In the genomic region with DNA sequence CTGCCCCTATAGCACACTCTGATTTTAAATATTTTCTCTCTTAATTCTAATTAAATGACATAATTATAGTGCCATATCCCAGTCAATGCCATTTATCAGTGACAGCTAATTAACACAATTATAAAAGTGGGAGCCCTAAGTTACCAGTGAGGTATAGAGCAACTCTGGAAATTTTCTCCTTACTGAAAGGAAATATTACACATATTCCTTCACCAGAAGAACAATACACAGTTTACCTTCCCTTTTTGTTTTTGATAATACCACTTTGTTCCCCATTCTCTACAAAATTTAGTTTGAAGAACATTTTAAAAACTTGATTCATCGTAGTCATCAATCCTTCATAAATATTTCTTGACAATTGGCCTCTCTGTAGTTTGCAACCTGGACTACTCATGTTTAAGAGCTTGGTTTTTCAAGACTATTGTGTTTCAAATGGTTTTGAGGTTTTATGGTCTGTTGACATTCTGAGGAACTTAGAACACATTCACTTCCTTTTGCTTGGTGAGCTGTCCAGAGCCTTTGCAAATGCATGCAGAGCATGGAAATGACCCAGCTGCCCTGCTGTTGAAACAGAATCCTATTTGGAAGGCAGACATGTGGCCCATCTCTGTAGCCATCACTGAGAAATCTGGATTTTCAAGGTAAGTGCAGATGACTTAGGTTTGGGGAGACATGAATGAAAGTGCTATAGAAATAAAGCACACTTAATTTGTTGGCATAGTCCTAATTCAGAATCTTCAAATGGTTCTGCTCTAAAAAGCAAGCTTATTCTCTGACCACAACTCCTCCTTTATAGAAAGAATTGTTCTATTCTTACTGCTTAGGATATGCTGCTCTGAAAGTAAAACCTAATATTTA, we compare ENCODE assay signal across 1 cellular context.
TF ChIP-seq lines count a peak whose summit lies in the region.

Gene GPR141, plus strand, starts transcription at position 504 of the 858 bp plus-strand sequence. CDS start 56,628 bp downstream, outside the sequence.

TF ChIP-seq in SK-N-SH, 30 proteins besides CTCF, POLR2A, EP300 and RAD21 (continued from another document):
- TF ChIP-seq REST (IDR thresholded peaks at IDR 0.05; ENCODE audit: low read depth, low read length): no peak
- TF ChIP-seq, protein P1, sequence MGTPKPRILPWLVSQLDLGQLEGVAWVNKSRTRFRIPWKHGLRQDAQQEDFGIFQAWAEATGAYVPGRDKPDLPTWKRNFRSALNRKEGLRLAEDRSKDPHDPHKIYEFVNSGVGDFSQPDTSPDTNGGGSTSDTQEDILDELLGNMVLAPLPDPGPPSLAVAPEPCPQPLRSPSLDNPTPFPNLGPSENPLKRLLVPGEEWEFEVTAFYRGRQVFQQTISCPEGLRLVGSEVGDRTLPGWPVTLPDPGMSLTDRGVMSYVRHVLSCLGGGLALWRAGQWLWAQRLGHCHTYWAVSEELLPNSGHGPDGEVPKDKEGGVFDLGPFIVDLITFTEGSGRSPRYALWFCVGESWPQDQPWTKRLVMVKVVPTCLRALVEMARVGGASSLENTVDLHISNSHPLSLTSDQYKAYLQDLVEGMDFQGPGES (IDR thresholded peaks at IDR 0.05; ENCODE audit: low read depth, low read length): no peak
- no peak for TF ChIP-seq POLR2AphosphoS5 (IDR thresholded peaks at IDR 0.05; ENCODE audit: low read depth, low read length)
- TF ChIP-seq, protein P2, sequence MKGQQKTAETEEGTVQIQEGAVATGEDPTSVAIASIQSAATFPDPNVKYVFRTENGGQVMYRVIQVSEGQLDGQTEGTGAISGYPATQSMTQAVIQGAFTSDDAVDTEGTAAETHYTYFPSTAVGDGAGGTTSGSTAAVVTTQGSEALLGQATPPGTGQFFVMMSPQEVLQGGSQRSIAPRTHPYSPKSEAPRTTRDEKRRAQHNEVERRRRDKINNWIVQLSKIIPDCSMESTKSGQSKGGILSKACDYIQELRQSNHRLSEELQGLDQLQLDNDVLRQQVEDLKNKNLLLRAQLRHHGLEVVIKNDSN (IDR thresholded peaks at IDR 0.05; ENCODE audit: borderline replicate concordance, low read depth): no peak
